ENCODE assay signal across 34 cellular contexts in the genomic region with DNA sequence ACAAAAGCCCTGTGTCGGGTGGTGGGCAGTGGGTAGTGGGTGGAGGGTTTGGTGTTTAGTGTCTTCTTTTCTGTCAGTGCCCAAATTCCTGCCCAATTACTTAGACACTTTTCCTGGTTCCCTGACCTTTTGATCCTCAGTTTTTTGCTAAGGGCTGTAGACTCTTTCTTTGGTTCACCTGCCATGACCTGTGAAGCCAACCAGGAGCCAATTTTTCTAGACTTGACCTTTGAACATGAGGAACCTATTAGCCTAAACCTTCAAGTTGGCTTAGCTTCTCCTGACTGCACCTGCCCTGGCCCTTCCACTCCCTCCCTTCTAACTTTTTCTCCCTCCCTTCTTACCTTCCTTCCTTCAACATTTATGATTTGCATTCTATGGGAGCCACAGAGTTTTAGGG.
"Had no signal": no experiment of that assay in that cellular context is flagged by ENCODE, and none has a peak within 500 bp of the region (broad histone marks: within the 10 kb centered on the region; RNA-seq: fewer than 3 reads in every experiment).

No MANE protein-coding gene starts in this region.

- ATAC-seq: activated CD8-positive, alpha-beta T cell treated with anti-CD3 and anti-CD28 coated beads for 36 hours; activated naive CD4-positive, alpha-beta T cell treated with anti-CD3 and anti-CD28 coated beads, Interleukin-2, amount 50 U/mL, for 72 hours; activated T-cell treated with anti-CD3 and anti-CD28 coated beads, Interleukin-2, amount 50 U/mL, for 4 hours; activated T-cell treated with anti-CD3 and anti-CD28 coated beads, Interleukin-2, amount 50 U/mL, for 72 hours; activated T-helper 17 cell treated with anti-CD3 and anti-CD28 coated beads, Interleukin-2, amount 50 U/mL, for 72 hours; body of pancreas had no signal

- H3K4me3 Mint-ChIP-seq: activated B cell treated with CpG ODN at 0.5 μM for 24 hours; activated CD4-positive, alpha-beta memory T cell treated with anti-CD3 and anti-CD28 coated beads for 36 hours; activated CD4-positive, alpha-beta T cell treated with anti-CD3 and anti-CD28 coated beads, Interleukin-2, amount 10 ng/mL, durations not matched to agents 24 days and 14 days; activated CD8-positive, alpha-beta T cell treated with anti-CD3 and anti-CD28 coated beads for 36 hours; activated naive CD4-positive, alpha-beta T cell treated with anti-CD3 and anti-CD28 coated beads for 36 hours; activated naive CD8-positive, alpha-beta T cell treated with anti-CD3 and anti-CD28 coated beads for 36 hours; activated T-cell treated with anti-CD3 and anti-CD28 coated beads, Interleukin-2, amount 50 U/mL, for 4 hours; activated T-cell treated with anti-CD3 and anti-CD28 coated beads, Interleukin-2, amount 50 U/mL, for 72 hours; activated T-helper 1 cell treated with anti-CD3 and anti-CD28 coated beads, Interleukin-12 subunit alpha, Interleukin-12 subunit beta, Interleukin-2, Interleukin-4 antibody, amounts not matched to agents 30 ng/mL and 10 ng/mL and 1 ng/mL, durations not matched to agents 14 hours and 24 hours and 36 hours; activated T-helper 17 cell treated with anti-CD3 and anti-CD28 coated beads, Interleukin-2, amount 50 U/mL, for 72 hours; T-helper 2 cell treated with Interferon-gamma antibody and Interleukin-4, amounts not matched to agents 5 μg/mL and 100 μg/mL, for 36 hours had no signal

- H3K36me3 ChIP-seq: adrenal gland, brain microvascular endothelial cell, breast epithelium had no signal

- H3K4me1 ChIP-seq: adrenal gland, breast epithelium had no signal

- H3K27me3 Mint-ChIP-seq: activated B cell treated with CpG ODN at 0.5 μM for 24 hours; activated CD4-positive, alpha-beta memory T cell treated with anti-CD3 and anti-CD28 coated beads for 36 hours; activated CD4-positive, alpha-beta T cell treated with anti-CD3 and anti-CD28 coated beads, Interleukin-2, amount 10 ng/mL, durations not matched to agents 24 days and 14 days; activated CD8-positive, alpha-beta T cell treated with anti-CD3 and anti-CD28 coated beads for 36 hours; activated naive CD8-positive, alpha-beta T cell treated with anti-CD3 and anti-CD28 coated beads for 36 hours; activated T-helper 17 cell treated with anti-CD3 and anti-CD28 coated beads, Interleukin-2, amount 50 U/mL, for 72 hours had no signal

- H3K36me3 Mint-ChIP-seq: activated CD4-positive, alpha-beta memory T cell treated with anti-CD3 and anti-CD28 coated beads for 36 hours; activated naive CD4-positive, alpha-beta T cell treated with anti-CD3 and anti-CD28 coated beads, Interleukin-2, amount 50 U/mL, for 72 hours; activated naive CD8-positive, alpha-beta T cell treated with anti-CD3 and anti-CD28 coated beads for 36 hours had no signal

- H3K27me3 ChIP-seq: body of pancreas, brain microvascular endothelial cell had no signal

- H3K4me1 Mint-ChIP-seq: activated T-helper 17 cell treated with anti-CD3 and anti-CD28 coated beads, Interleukin-2, amount 50 U/mL, for 72 hours had no signal

- FAIRE-seq: TTC549 had no signal

- DNase-seq: activated B cell treated with CpG ODN at 0.5 μM for 24 hours; activated CD4-positive, alpha-beta memory T cell treated with anti-CD3 and anti-CD28 coated beads for 36 hours; activated CD4-positive, alpha-beta T cell treated with anti-CD3 and anti-CD28 coated beads for 4 hours; activated CD4-positive, alpha-beta T cell treated with anti-CD3 and anti-CD28 coated beads, Interleukin-2, amount 10 ng/mL, durations not matched to agents 24 days and 14 days; activated CD4-positive, alpha-beta T cell treated with anti-CD3 and anti-CD28 coated beads, Interleukin-2, amount 50 U/mL, for 1 hour; activated CD4-positive, alpha-beta T cell treated with anti-CD3 and anti-CD28 coated beads, Interleukin-2, amount 50 U/mL, for 4 hours; activated CD4-positive, CD25-positive, alpha-beta regulatory T cell treated with anti-CD3 and anti-CD28 coated beads, Interleukin-2, amount 50 U/mL, for 72 hours; activated CD8-positive, alpha-beta memory T cell treated with anti-CD3 and anti-CD28 coated beads, Interleukin-2, amount 50 U/mL, for 4 hours; activated CD8-positive, alpha-beta T cell treated with anti-CD3 and anti-CD28 coated beads for 36 hours; activated effector memory CD4-positive, alpha-beta T cell treated with anti-CD3 and anti-CD28 coated beads, Interleukin-2, amount 50 U/mL, for 16 hours; activated gamma-delta T cell treated with Interleukin-2 at 50 U/mL for 16 hours; activated naive CD4-positive, alpha-beta T cell; activated naive CD4-positive, alpha-beta T cell treated with anti-CD3 and anti-CD28 coated beads for 36 hours; activated naive CD4-positive, alpha-beta T cell treated with anti-CD3 and anti-CD28 coated beads, Interleukin-2, amount 50 U/mL, for 16 hours; activated naive CD8-positive, alpha-beta T cell treated with anti-CD3 and anti-CD28 coated beads for 36 hours; activated T-cell treated with anti-CD3 and anti-CD28 coated beads for 4 hours; activated T-cell treated with anti-CD3 and anti-CD28 coated beads, Interleukin-2, amount 50 U/mL, for 1 hour; activated T-cell treated with anti-CD3 and anti-CD28 coated beads, Interleukin-2, amount 50 U/mL, for 4 hours; activated T-cell treated with anti-CD3 and anti-CD28 coated beads, Interleukin-2, amount 50 U/mL, for 72 hours; adrenal gland; amniotic stem cell; aorta; body of pancreas; brain microvascular endothelial cell; central memory CD4-positive, alpha-beta T cell; T-helper 2 cell; T-helper 9 cell had no signal

- H3K27ac Mint-ChIP-seq: activated B cell treated with CpG ODN at 0.5 μM for 24 hours; activated CD4-positive, alpha-beta memory T cell treated with anti-CD3 and anti-CD28 coated beads for 36 hours; activated CD4-positive, alpha-beta T cell treated with anti-CD3 and anti-CD28 coated beads, Interleukin-2, amount 10 ng/mL, durations not matched to agents 24 days and 14 days; activated CD8-positive, alpha-beta T cell treated with anti-CD3 and anti-CD28 coated beads for 36 hours; activated naive CD4-positive, alpha-beta T cell treated with anti-CD3 and anti-CD28 coated beads for 36 hours; activated naive CD4-positive, alpha-beta T cell treated with anti-CD3 and anti-CD28 coated beads, Interleukin-2, amount 50 U/mL, for 72 hours; activated naive CD8-positive, alpha-beta T cell treated with anti-CD3 and anti-CD28 coated beads for 36 hours; activated T-cell treated with anti-CD3 and anti-CD28 coated beads, Interleukin-2, amount 50 U/mL, for 72 hours; activated T-helper 1 cell treated with anti-CD3 and anti-CD28 coated beads, Interleukin-12 subunit alpha, Interleukin-12 subunit beta, Interleukin-2, Interleukin-4 antibody, amounts not matched to agents 30 ng/mL and 10 ng/mL and 1 ng/mL, durations not matched to agents 14 hours and 24 hours and 36 hours; activated T-helper 17 cell treated with anti-CD3 and anti-CD28 coated beads, Interleukin-2, amount 50 U/mL, for 72 hours; T-helper 2 cell treated with Interferon-gamma antibody and Interleukin-4, amounts not matched to agents 5 μg/mL and 100 μg/mL, for 36 hours had no signal

- H3K27ac ChIP-seq: adrenal gland, body of pancreas, brain microvascular endothelial cell, breast epithelium, VCaP had no signal

- H3K4me3 ChIP-seq: adrenal gland, body of pancreas, breast epithelium had no signal

- H3K9me3 ChIP-seq: adrenal gland, body of pancreas, breast epithelium had no signal

- H3K9me3 Mint-ChIP-seq: activated B cell treated with CpG ODN at 0.5 μM for 24 hours; activated CD4-positive, alpha-beta memory T cell treated with anti-CD3 and anti-CD28 coated beads for 36 hours; activated CD4-positive, alpha-beta T cell treated with anti-CD3 and anti-CD28 coated beads, Interleukin-2, amount 10 ng/mL, durations not matched to agents 24 days and 14 days; activated CD8-positive, alpha-beta T cell treated with anti-CD3 and anti-CD28 coated beads for 36 hours; activated naive CD4-positive, alpha-beta T cell treated with anti-CD3 and anti-CD28 coated beads for 36 hours; activated naive CD4-positive, alpha-beta T cell treated with anti-CD3 and anti-CD28 coated beads, Interleukin-2, amount 50 U/mL, for 72 hours; activated naive CD8-positive, alpha-beta T cell treated with anti-CD3 and anti-CD28 coated beads for 36 hours; activated T-cell treated with anti-CD3 and anti-CD28 coated beads, Interleukin-2, amount 50 U/mL, for 4 hours; activated T-cell treated with anti-CD3 and anti-CD28 coated beads, Interleukin-2, amount 50 U/mL, for 72 hours; activated T-helper 1 cell treated with anti-CD3 and anti-CD28 coated beads, Interleukin-12 subunit alpha, Interleukin-12 subunit beta, Interleukin-2, Interleukin-4 antibody, amounts not matched to agents 30 ng/mL and 10 ng/mL and 1 ng/mL, durations not matched to agents 14 hours and 24 hours and 36 hours; activated T-helper 17 cell treated with anti-CD3 and anti-CD28 coated beads, Interleukin-2, amount 50 U/mL, for 72 hours; T-helper 2 cell treated with Interferon-gamma antibody and Interleukin-4, amounts not matched to agents 5 μg/mL and 100 μg/mL, for 36 hours had no signal
